20 cellular contexts compared by ENCODE assay signal in the genomic region with DNA sequence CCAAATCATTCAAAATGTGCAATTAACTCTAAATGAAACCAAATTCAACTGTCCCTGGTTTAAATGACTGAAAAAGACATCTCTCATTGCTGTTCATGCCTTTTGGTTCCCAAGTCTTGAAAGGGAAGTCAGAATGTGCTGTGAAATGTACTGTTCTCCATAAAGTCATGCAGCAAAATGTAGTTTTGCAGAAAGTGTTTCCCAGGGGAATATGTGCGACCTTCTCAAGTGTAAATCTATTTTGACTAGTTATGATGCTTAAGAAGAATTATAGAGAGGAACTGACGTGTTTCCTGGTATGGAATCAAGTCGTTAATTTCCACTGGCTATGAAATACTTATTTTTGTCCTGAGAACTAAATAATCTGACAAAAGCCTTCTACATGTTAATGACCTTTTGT.
A peak's percentile ranks its signal among the peaks of the same experiment; 100 is the strongest.
DNase-seq lines count a peak whose midpoint lies in the region; ATAC-seq, FAIRE-seq and TF ChIP-seq lines count a peak whose summit lies in the region.
"Had no signal": no experiment of that assay in that cellular context is flagged by ENCODE, and none has a peak within 500 bp of the region (broad histone marks: within the 10 kb centered on the region; RNA-seq: fewer than 3 reads in every experiment).

No MANE protein-coding gene starts in this region.

- H3K4me1 Mint-ChIP-seq in mesothelial cell of epicardium = peaks cover 19% of the 10 kb centered on the region
- H3K4me1 Mint-ChIP-seq in stimulated activated naive B cell treated with anti-CD40 and anti-IgM and Interleukin-4, amounts not matched to agents 10 μg/mL and 1 μg/mL and 100 μg/mL, for 72 hours = peaks cover 8 to 19% of the 10 kb centered on the region in 2 donors
- no peaks in the 10 kb centered on the region for H3K4me1 Mint-ChIP-seq in activated CD4-positive, alpha-beta memory T cell treated with anti-CD3 and anti-CD28 coated beads, Interleukin-2, amount 10 ng/mL, durations not matched to agents 7 days and 5 days
- H3K4me1 Mint-ChIP-seq: IgD-negative memory B cell had no signal

- H3K4me3 ChIP-seq in NB4 (ENCODE audit: low read depth, low read length) (no peak overlapping the region), GM12878 (no peak overlapping the region)
- H3K4me3 ChIP-seq: SJSA1 had no signal

- SMC1A ChIA-PET in GM12878 (lab: Charles Lee; ENCODE audit: uncharacterized antibody, unreplicated experiment) = no interaction called here

- FAIRE-seq in GM12878 (lab: Jason Lieb, UNC) = no peak
- FAIRE-seq: D721Med, RCC 7860 had no signal

- RAD21 ChIA-PET in GM12878 (lab: Charles Lee; ENCODE audit: unreplicated experiment) = no interaction called here

- no peaks in the 10 kb centered on the region for H3K27me3 Mint-ChIP-seq in mesothelial cell of epicardium (ENCODE audit: low read depth)
- peaks cover 0 to 9% of the 10 kb centered on the region in 2 donors for H3K27me3 Mint-ChIP-seq in stimulated activated naive B cell treated with anti-CD40 and anti-IgM and Interleukin-4, amounts not matched to agents 10 μg/mL and 1 μg/mL and 100 μg/mL, for 72 hours
- no peaks in the 10 kb centered on the region for H3K27me3 Mint-ChIP-seq in activated CD4-positive, alpha-beta memory T cell treated with anti-CD3 and anti-CD28 coated beads, Interleukin-2, amount 10 ng/mL, durations not matched to agents 7 days and 5 days

- in situ Hi-C loops in GM12878 (cut with MboI) (no loop called here), GM13977 (cut with MboI; ENCODE audit: low pct_unique_long_range_greater_than_20kb, low sequenced_read_pairs, unreplicated experiment) (no loop called here)

- intact Hi-C loops in GM12878 (cut with micrococcal nuclease; ENCODE audit: unreplicated experiment) = no loop called here

- H3K36me3 ChIP-seq in GM12878 (ENCODE audit: control insufficient read depth in 2 of 2, insufficient read depth in 2 of 2, low read length in 1 of 2) = no peaks in the 10 kb centered on the region
- H3K36me3 ChIP-seq: SJSA1 had no signal

- no peaks in the 10 kb centered on the region for H4K20me1 ChIP-seq in GM12878 (ENCODE audit: control insufficient read depth, insufficient read depth)

- ATAC-seq in GM12878 = no peak
- peak; percentile 88 to 92 for ATAC-seq in stimulated activated naive B cell treated with anti-CD40 and anti-IgM and Interleukin-4, amounts not matched to agents 10 μg/mL and 1 μg/mL and 100 μg/mL, for 72 hours (replicated peaks)
- no peak for ATAC-seq in HG03439 (IDR thresholded peaks at IDR 0.05; ENCODE audit: unreplicated experiment)

- no TSS peak for BruUV-seq in GM12878 (replicated peaks; lab: Mats Ljungman, UMichigan)

- no peak for TF ChIP-seq EP300 in GM12878 (IDR thresholded peaks at IDR 0.05; ENCODE audit: borderline replicate concordance in 1 of 2, control insufficient read depth in 1 of 2, low read depth in 2 of 2, low read length in 2 of 2)

- no peaks in the 10 kb centered on the region for H3K79me2 ChIP-seq in GM12878 (ENCODE audit: control insufficient read depth, insufficient read depth, low read length)

- no peak overlapping the region for H3K9ac ChIP-seq in GM12878 (ENCODE audit: control insufficient read depth, insufficient read depth, low read length)

- H3K36me3 Mint-ChIP-seq in mesothelial cell of epicardium = peaks cover 4% of the 10 kb centered on the region
- H3K36me3 Mint-ChIP-seq in stimulated activated naive B cell treated with anti-CD40 and anti-IgM and Interleukin-4, amounts not matched to agents 10 μg/mL and 1 μg/mL and 100 μg/mL, for 72 hours = peaks cover 0 to 2% of the 10 kb centered on the region in 2 donors
- H3K36me3 Mint-ChIP-seq in activated CD4-positive, alpha-beta memory T cell treated with anti-CD3 and anti-CD28 coated beads, Interleukin-2, amount 10 ng/mL, durations not matched to agents 7 days and 5 days (ENCODE audit: low read depth) = no peaks in the 10 kb centered on the region
- H3K36me3 Mint-ChIP-seq: CD14-positive monocyte, IgD-negative memory B cell had no signal

- 0% methylated on average over 3 of the region's 3 CpGs for WGBS in GM12878 (ENCODE audit: insufficient coverage, insufficient replicate concordance, low lambda C conversion rate, missing lambda C conversion rate)

- no peak overlapping the region for H3K4me3 Mint-ChIP-seq in mesothelial cell of epicardium
- H3K4me3 Mint-ChIP-seq in stimulated activated naive B cell treated with anti-CD40 and anti-IgM and Interleukin-4, amounts not matched to agents 10 μg/mL and 1 μg/mL and 100 μg/mL, for 72 hours = peak overlapping the region in 1 of 2 donors; percentile 39
- H3K4me3 Mint-ChIP-seq in activated CD4-positive, alpha-beta memory T cell treated with anti-CD3 and anti-CD28 coated beads, Interleukin-2, amount 10 ng/mL, durations not matched to agents 7 days and 5 days = no peak overlapping the region
- H3K4me3 Mint-ChIP-seq: CD14-positive monocyte, IgD-negative memory B cell had no signal

- DNase-seq in NB4 (ENCODE audit: low read depth) = peak; percentile 52
- no peak for DNase-seq in GM12878 (ENCODE audit: low read depth, low spot score)
- DNase-seq in mesothelial cell of epicardium (ENCODE audit: low spot score in 2 of 2, unreplicated experiment in 2 of 2) = no peak
- peak; percentile 29 for DNase-seq in stimulated activated naive B cell treated with anti-CD40 and anti-IgM and Interleukin-4, amounts not matched to agents 10 μg/mL and 1 μg/mL and 100 μg/mL, for 72 hours
- DNase-seq in GM13977 (ENCODE audit: low spot score) = no peak
- no peak for DNase-seq in activated CD4-positive, alpha-beta memory T cell treated with anti-CD3 and anti-CD28 coated beads, Interleukin-2, amount 10 ng/mL, durations not matched to agents 7 days and 5 days
- DNase-seq: DMS53, GF-D8, NCI-H1105 treated with DMSO at 0.1 percent for 48 hours, NCI-H2029 treated with DMSO at 0.1 percent for 48 hours, NCI-H2171 treated with DMSO at 0.1 percent for 48 hours, NCI-H524 treated with DMSO at 0.1 percent for 48 hours, NCI-H82, OCI-M1 had no signal

- no peaks in the 10 kb centered on the region for H3K27me3 ChIP-seq in GM12878 (replicated peaks in 1 of 2; ENCODE audit: control insufficient read depth in 2 of 2, insufficient read depth in 2 of 2, low read length in 1 of 2)
- H3K27me3 ChIP-seq: SJSA1 had no signal

- no peak for TF ChIP-seq POLR2A in NB4 (IDR thresholded peaks at IDR 0.05; ENCODE audit: extremely low read depth, insufficient read length)
- no peak for TF ChIP-seq POLR2A in GM12878 (IDR thresholded peaks at IDR 0.05; ENCODE audit: low read depth, low read length)

- no peaks in the 10 kb centered on the region for H3K9me3 ChIP-seq in GM12878 (replicated peaks; ENCODE audit: control insufficient read depth, insufficient read depth, low read length)
- H3K9me3 ChIP-seq: SJSA1 had no signal

- H3K4me1 ChIP-seq in GM12878 (ENCODE audit: control insufficient read depth, insufficient read depth, low read length) = no peaks in the 10 kb centered on the region
- H3K4me1 ChIP-seq: SJSA1 had no signal

- peak overlapping the region; percentile 34 for H3K27ac Mint-ChIP-seq in mesothelial cell of epicardium
- no peak overlapping the region for H3K27ac Mint-ChIP-seq in stimulated activated naive B cell treated with anti-CD40 and anti-IgM and Interleukin-4, amounts not matched to agents 10 μg/mL and 1 μg/mL and 100 μg/mL, for 72 hours
- H3K27ac Mint-ChIP-seq in activated CD4-positive, alpha-beta memory T cell treated with anti-CD3 and anti-CD28 coated beads, Interleukin-2, amount 10 ng/mL, durations not matched to agents 7 days and 5 days = no peak overlapping the region
- H3K27ac Mint-ChIP-seq: CD14-positive monocyte, IgD-negative memory B cell had no signal

- no peak overlapping the region for H2AFZ ChIP-seq in GM12878 (ENCODE audit: control insufficient read depth, low read depth, low read length)

- H3K4me2 ChIP-seq in GM12878 (ENCODE audit: control insufficient read depth, insufficient read depth) = no peak overlapping the region

- H3K9me3 Mint-ChIP-seq in mesothelial cell of epicardium = peaks cover 42% of the 10 kb centered on the region
- peaks cover 2 to 4% of the 10 kb centered on the region in 2 donors for H3K9me3 Mint-ChIP-seq in stimulated activated naive B cell treated with anti-CD40 and anti-IgM and Interleukin-4, amounts not matched to agents 10 μg/mL and 1 μg/mL and 100 μg/mL, for 72 hours
- no peaks in the 10 kb centered on the region for H3K9me3 Mint-ChIP-seq in activated CD4-positive, alpha-beta memory T cell treated with anti-CD3 and anti-CD28 coated beads, Interleukin-2, amount 10 ng/mL, durations not matched to agents 7 days and 5 days

- H3K27ac ChIP-seq in GM12878 (ENCODE audit: control insufficient read depth, insufficient read depth) = no peak overlapping the region
- H3K27ac ChIP-seq: SJSA1 had no signal

- no peak for TF ChIP-seq RAD21 in GM12878 (IDR thresholded peaks at IDR 0.05; ENCODE audit: insufficient read depth, low read depth, low read length)

- POLR2A ChIA-PET in GM12878 (lab: Charles Lee) = no interaction called here
- POLR2A ChIA-PET in activated CD4-positive, alpha-beta memory T cell treated with anti-CD3 and anti-CD28 coated beads, Interleukin-2, amount 10 ng/mL, durations not matched to agents 7 days and 5 days (lab: Charles Lee) = no interaction called here

- TF ChIP-seq CTCF in NB4 (IDR thresholded peaks at IDR 0.05; ENCODE audit: low read depth, low read length) (no peak), GM12878 (IDR thresholded peaks at IDR 0.05 in 2 of 3, conservative IDR thresholded peaks at IDR 0.05 in 1 of 3; ENCODE audit: control insufficient read depth in 2 of 3, extremely low read depth in 1 of 3, insufficient read depth in 1 of 3, low read depth in 3 of 3, low read length in 3 of 3) (no peak), mesothelial cell of epicardium (IDR thresholded peaks at IDR 0.05; ENCODE audit: unreplicated experiment) (no peak), GM13977 (IDR thresholded peaks at IDR 0.05; ENCODE audit: extremely low read depth, insufficient read depth, missing control alignments) (no peak)

- CTCF ChIA-PET in GM12878 (lab: Yijun Ruan, JAX) = no interaction called here
- CTCF ChIA-PET in activated CD4-positive, alpha-beta memory T cell treated with anti-CD3 and anti-CD28 coated beads, Interleukin-2, amount 10 ng/mL, durations not matched to agents 7 days and 5 days (lab: Charles Lee) = no interaction called here

TF ChIP-seq in GM12878, 131 proteins besides CTCF, POLR2A, EP300 and RAD21:
- TF ChIP-seq MEF2B (IDR thresholded peaks at IDR 0.05; ENCODE audit: partially characterized antibody, poor library complexity, severe bottlenecking) = peak; percentile 62
- no peak for TF ChIP-seq RUNX3 (IDR thresholded peaks at IDR 0.05; ENCODE audit: low read length)

Comparison
In these comparisons a context has a peak if more than half of its experiments do, and no peak if none do; other contexts are left out.
1. DNase-seq: peak in NB4 (single experiment) and stimulated activated naive B cell treated with anti-CD40 and anti-IgM and Interleukin-4, amounts not matched to agents 10 μg/mL and 1 μg/mL and 100 μg/mL, for 72 hours (single experiment); none in GM12878 (single experiment), mesothelial cell of epicardium (0 of 2), GM13977 (single experiment) and activated CD4-positive, alpha-beta memory T cell treated with anti-CD3 and anti-CD28 coated beads, Interleukin-2, amount 10 ng/mL, durations not matched to agents 7 days and 5 days (single experiment).
2. ATAC-seq: peak in stimulated activated naive B cell treated with anti-CD40 and anti-IgM and Interleukin-4, amounts not matched to agents 10 μg/mL and 1 μg/mL and 100 μg/mL, for 72 hours (2 of 2); none in GM12878 (single experiment) and HG03439 (single experiment).